Comparison of ENCODE assay signal across 12 cellular contexts in genomic region chr7:55279080-55279845, GRCh38.
DNase-seq lines count a peak whose midpoint lies in the region; ATAC-seq, FAIRE-seq and TF ChIP-seq lines count a peak whose summit lies in the region.
"Had no signal": no experiment of that assay in that cellular context is flagged by ENCODE, and none has a peak within 500 bp of the region (broad histone marks: within the 10 kb centered on the region; RNA-seq: fewer than 3 reads in every experiment).

No MANE protein-coding gene starts in this region.

- H4K20me1 ChIP-seq in K562 (replicated peaks; ENCODE audit: control insufficient read depth, insufficient read depth, low read length) (no peaks in the 10 kb centered on the region), HepG2 (ENCODE audit: insufficient read depth, low read length) (no peaks in the 10 kb centered on the region)

- no peaks in the 10 kb centered on the region for H3K9me3 Mint-ChIP-seq in activated T-helper 1 cell treated with anti-CD3 and anti-CD28 coated beads, Interleukin-12 subunit alpha, Interleukin-12 subunit beta, Interleukin-2, Interleukin-4 antibody, amounts not matched to agents 30 ng/mL and 10 ng/mL and 1 ng/mL, durations not matched to agents 14 hours and 24 hours and 36 hours
- H3K9me3 Mint-ChIP-seq: CD8-positive, alpha-beta T cell had no signal

- TF ChIP-seq RAD21 in K562 (CRISPR knock-in tag; conservative IDR thresholded peaks at IDR 0.05 in 1 of 2, IDR thresholded peaks at IDR 0.05 in 1 of 2) (no peak), HepG2 (CRISPR knock-in tag; IDR thresholded peaks at IDR 0.05) (no peak)

- peaks cover 7% of the 10 kb centered on the region for H3K27me3 Mint-ChIP-seq in activated T-helper 1 cell treated with anti-CD3 and anti-CD28 coated beads, Interleukin-12 subunit alpha, Interleukin-12 subunit beta, Interleukin-2, Interleukin-4 antibody, amounts not matched to agents 30 ng/mL and 10 ng/mL and 1 ng/mL, durations not matched to agents 14 hours and 24 hours and 36 hours (ENCODE audit: insufficient read depth)

- no peak overlapping the region for H3K4me2 ChIP-seq in K562 (ENCODE audit: insufficient read depth, low read length)
- H3K4me2 ChIP-seq in HepG2 (ENCODE audit: low read depth, low read length) = peak overlapping the region; percentile 75

- H3K27ac ChIP-seq in right cardiac atrium (ENCODE audit: low read length) = no peak overlapping the region
- H3K27ac ChIP-seq in right atrium auricular region = no peak overlapping the region
- H3K27ac ChIP-seq in K562 (ENCODE audit: extremely low read depth, low read depth, low read length) = no peak overlapping the region
- H3K27ac ChIP-seq in HepG2 (ENCODE audit: extremely low read length, insufficient read depth, low read length) = no peak overlapping the region
- H3K27ac ChIP-seq: 22Rv1, SJCRH30 had no signal

- POLR2A ChIA-PET in K562 (lab: Yijun Ruan, JAX) (no interaction called here), HepG2 (lab: Yijun Ruan, JAX) (no interaction called here)

- H3K36me3 ChIP-seq in right atrium auricular region (no peaks in the 10 kb centered on the region), K562 (ENCODE audit: control insufficient read depth, insufficient read depth, low read length) (no peaks in the 10 kb centered on the region), HepG2 (replicated peaks in 1 of 2; ENCODE audit: control insufficient read depth in 1 of 2, insufficient read depth in 2 of 2, low read length in 2 of 2) (no peaks in the 10 kb centered on the region)
- H3K36me3 ChIP-seq: SJCRH30 had no signal

- H3K9me1 ChIP-seq in K562 (ENCODE audit: control insufficient read depth, insufficient read depth, low read length) = no peaks in the 10 kb centered on the region

- H3K36me3 Mint-ChIP-seq in activated T-helper 1 cell treated with anti-CD3 and anti-CD28 coated beads, Interleukin-12 subunit alpha, Interleukin-12 subunit beta, Interleukin-2, Interleukin-4 antibody, amounts not matched to agents 30 ng/mL and 10 ng/mL and 1 ng/mL, durations not matched to agents 14 hours and 24 hours and 36 hours (ENCODE audit: low read depth) = no peaks in the 10 kb centered on the region
- H3K36me3 Mint-ChIP-seq: CD8-positive, alpha-beta T cell had no signal

- TF ChIP-seq POLR2A in K562 (conservative IDR thresholded peaks at IDR 0.05) (no peak), HepG2 (IDR thresholded peaks at IDR 0.05; ENCODE audit: insufficient read depth in 1 of 2, low read depth in 2 of 2, low read length in 2 of 2) (no peak)

- TF ChIP-seq EP300 in K562 (IDR thresholded peaks at IDR 0.05; ENCODE audit: low read length) (no peak), HepG2 (IDR thresholded peaks at IDR 0.05; ENCODE audit: low read depth in 2 of 2, low read length in 2 of 2) (no peak), HepG2 (CRISPR knock-in tag; IDR thresholded peaks at IDR 0.05; ENCODE audit: borderline replicate concordance) (no peak)

- H3K9ac ChIP-seq in K562 (ENCODE audit: insufficient read depth in 1 of 2, low read depth in 2 of 2, low read length in 2 of 2) = peak overlapping the region in 1 of 2 experiments; percentile 37; a peak in 1 of 4 replicates
- peak overlapping the region; percentile 37; the same call in 1 of the 2 replicates for H3K9ac ChIP-seq in HepG2 (ENCODE audit: insufficient read depth, low read depth, low read length)

- in situ Hi-C loops in K562 (cut with MboI) = no loop called here
- in situ Hi-C loops in HepG2 (cut with HindIII; ENCODE audit: extremely low pct_ligation_motif_present, low pct_unique_long_range_greater_than_20kb) = loop anchor here (5.0 to 10.0 kb wide), 2 partner anchors 143 to 316 kb away; no protein-coding TSS in a partner anchor

- DNase-seq in right cardiac atrium = no peak
- no peak for DNase-seq in right atrium auricular region (ENCODE audit: low spot score)
- no peak for DNase-seq in K562 (ENCODE audit: extremely low read depth in 1 of 4, low spot score in 3 of 4)
- no peak for DNase-seq in HepG2 (ENCODE audit: low spot score)
- DNase-seq in foreskin fibroblast = no peak
- DNase-seq in SHP77 treated with DMSO at 0.1 percent for 48 hours (lab: John Stamatoyannopoulos, UW) = no peak
- no peak for DNase-seq in activated T-helper 1 cell treated with anti-CD3 and anti-CD28 coated beads, Interleukin-12 subunit alpha, Interleukin-12 subunit beta, Interleukin-2, Interleukin-4 antibody, amounts not matched to agents 30 ng/mL and 10 ng/mL and 1 ng/mL, durations not matched to agents 14 hours and 24 hours and 36 hours (ENCODE audit: low spot score)
- DNase-seq: NCI-H187 treated with DMSO at 0.1 percent for 48 hours had no signal

- FAIRE-seq in K562 (lab: Jason Lieb, UNC) (no peak), HepG2 (lab: Jason Lieb, UNC) (no peak)

- H3K79me2 ChIP-seq in K562 (ENCODE audit: control insufficient read depth, insufficient read depth, low read length) = no peaks in the 10 kb centered on the region
- no peaks in the 10 kb centered on the region for H3K79me2 ChIP-seq in HepG2 (ENCODE audit: insufficient read depth, low read length)

- no peaks in the 10 kb centered on the region for H3K9me3 ChIP-seq in right cardiac atrium (ENCODE audit: control insufficient read depth, low read length)
- H3K9me3 ChIP-seq in right atrium auricular region = no peaks in the 10 kb centered on the region
- no peaks in the 10 kb centered on the region for H3K9me3 ChIP-seq in K562 (replicated peaks; ENCODE audit: control insufficient read depth, insufficient read depth, low read depth, low read length)
- no peaks in the 10 kb centered on the region for H3K9me3 ChIP-seq in HepG2 (ENCODE audit: low read length)
- H3K9me3 ChIP-seq: SJCRH30 had no signal

- TF ChIP-seq CTCF in right atrium auricular region (IDR thresholded peaks at IDR 0.05) (no peak), K562 (IDR thresholded peaks at IDR 0.05 in 2 of 3, conservative IDR thresholded peaks at IDR 0.05 in 1 of 3; ENCODE audit: insufficient read depth in 2 of 3, low read depth in 1 of 3, low read length in 3 of 3) (no peak), HepG2 (CRISPR knock-in tag; IDR thresholded peaks at IDR 0.05) (no peak), foreskin fibroblast (IDR thresholded peaks at IDR 0.05; ENCODE audit: low read depth, low read length) (no peak)

- H3K27me3 ChIP-seq in right cardiac atrium (ENCODE audit: control insufficient read depth, insufficient read depth) (no peaks in the 10 kb centered on the region), right atrium auricular region (no peaks in the 10 kb centered on the region), K562 (ENCODE audit: control insufficient read depth in 2 of 2, insufficient read depth in 2 of 2, low read length in 2 of 2) (peaks cover 0 to 6% of the 10 kb centered on the region in 2 experiments; a peak in 2 of 5 replicates), HepG2 (ENCODE audit: control insufficient read depth in 1 of 2, insufficient read depth in 2 of 2, low read length in 2 of 2) (peaks cover 0 to 28% of the 10 kb centered on the region in 2 experiments; a peak in 4 of 5 replicates)
- H3K27me3 ChIP-seq: SJCRH30 had no signal

- ATAC-seq in right cardiac atrium = peak; percentile 27 to 32
- ATAC-seq in K562 = peak; percentile 45
- peak; percentile 73 for ATAC-seq in HepG2
- no peak for ATAC-seq in GM21381 (IDR thresholded peaks at IDR 0.05; ENCODE audit: unreplicated experiment)

- BruUV-seq in K562 (replicated peaks; lab: Mats Ljungman, UMichigan) (no TSS peak), HepG2 (replicated peaks; lab: Mats Ljungman, UMichigan) (no TSS peak)

- H3K4me3 Mint-ChIP-seq in activated T-helper 1 cell treated with anti-CD3 and anti-CD28 coated beads, Interleukin-12 subunit alpha, Interleukin-12 subunit beta, Interleukin-2, Interleukin-4 antibody, amounts not matched to agents 30 ng/mL and 10 ng/mL and 1 ng/mL, durations not matched to agents 14 hours and 24 hours and 36 hours = no peak overlapping the region
- H3K4me3 Mint-ChIP-seq: CD8-positive, alpha-beta T cell had no signal

- peaks cover 5% of the 10 kb centered on the region for H3K4me1 Mint-ChIP-seq in activated T-helper 1 cell treated with anti-CD3 and anti-CD28 coated beads, Interleukin-12 subunit alpha, Interleukin-12 subunit beta, Interleukin-2, Interleukin-4 antibody, amounts not matched to agents 30 ng/mL and 10 ng/mL and 1 ng/mL, durations not matched to agents 14 hours and 24 hours and 36 hours (ENCODE audit: low read depth)

- CTCF ChIA-PET in K562 (lab: Yijun Ruan, JAX; ENCODE audit: low intra/inter-chr PET ratio) (interaction anchor here (0.5 to 3.7 kb wide), 3 partner anchors 136 to 505 kb away, joined by 3 to 34 read pairs (median 3); no protein-coding TSS in a partner anchor), HepG2 (lab: Yijun Ruan, JAX; ENCODE audit: low intra/inter-chr PET ratio, low total read pairs) (interaction anchor here (1.2 to 3.2 kb wide), 2 partner anchors 136 to 154 kb away, joined by 3 to 31 read pairs; no protein-coding TSS in a partner anchor)

- intact Hi-C loops in right cardiac atrium (cut with DNase I) (loop anchor here in 2 of 4 donors (2.0 kb wide), 1 partner anchor 136 kb away; no protein-coding TSS in a partner anchor), K562 (cut with micrococcal nuclease) (no loop called here), HepG2 (cut with micrococcal nuclease; ENCODE audit: unreplicated experiment) (no loop called here)
- intact Hi-C loops in activated T-helper 1 cell treated with anti-CD3 and anti-CD28 coated beads, Interleukin-12 subunit alpha, Interleukin-12 subunit beta, Interleukin-2, Interleukin-4 antibody, amounts not matched to agents 30 ng/mL and 10 ng/mL and 1 ng/mL, durations not matched to agents 14 hours and 24 hours and 36 hours (cut with micrococcal nuclease) = no loop called here

- H3K4me1 ChIP-seq in right cardiac atrium (ENCODE audit: control insufficient read depth, insufficient read depth, low read length) = no peaks in the 10 kb centered on the region
- no peaks in the 10 kb centered on the region for H3K4me1 ChIP-seq in right atrium auricular region
- no peaks in the 10 kb centered on the region for H3K4me1 ChIP-seq in K562 (replicated peaks in 1 of 2; ENCODE audit: control insufficient read depth in 2 of 2, insufficient read depth in 2 of 2, low read length in 2 of 2)
- no peaks in the 10 kb centered on the region for H3K4me1 ChIP-seq in HepG2 (ENCODE audit: insufficient read depth, low read length)
- H3K4me1 ChIP-seq: SJCRH30 had no signal

- H2AFZ ChIP-seq in K562 (ENCODE audit: low read depth, low read length) (peak overlapping the region; percentile 44; the same call in 1 of the 2 replicates), HepG2 (ENCODE audit: low read length) (peak overlapping the region; percentile 62)

- H3K27ac Mint-ChIP-seq in activated T-helper 1 cell treated with anti-CD3 and anti-CD28 coated beads, Interleukin-12 subunit alpha, Interleukin-12 subunit beta, Interleukin-2, Interleukin-4 antibody, amounts not matched to agents 30 ng/mL and 10 ng/mL and 1 ng/mL, durations not matched to agents 14 hours and 24 hours and 36 hours = no peak overlapping the region
- H3K27ac Mint-ChIP-seq: CD8-positive, alpha-beta T cell had no signal

- H3K4me3 ChIP-seq in right cardiac atrium (ENCODE audit: low read length) (no peak overlapping the region), right atrium auricular region (no peak overlapping the region), K562 (no peak overlapping the region), HepG2 (replicated peaks in 1 of 3; ENCODE audit: insufficient read depth in 1 of 3, low read depth in 2 of 3, low read length in 3 of 3) (peak overlapping the region; percentile 31 to 64 (median 39); a peak in 5 of 6 replicates), foreskin fibroblast (ENCODE audit: low read depth in 1 of 2, low read length in 2 of 2) (no peak overlapping the region)
- H3K4me3 ChIP-seq: SJCRH30 had no signal

- 79% methylated on average over 14 of the region's 14 CpGs for WGBS in right cardiac atrium
- 3% methylated on average over 14 of the region's 14 CpGs for WGBS in K562 (ENCODE audit: insufficient coverage, low coverage, missing lambda C conversion rate)
- WGBS in HepG2 (ENCODE audit: low lambda C conversion rate) = 11% methylated on average over 6 of the region's 14 CpGs

Comparison
In these comparisons a context has a peak if more than half of its experiments do, and no peak if none do; other contexts are left out.
1. H3K4me3 ChIP-seq: peak in HepG2 (3 of 3); none in right cardiac atrium (single experiment), right atrium auricular region (0 of 2), K562 (single experiment) and foreskin fibroblast (0 of 2).